1 cellular context compared by ENCODE assay signal in the genomic region with DNA sequence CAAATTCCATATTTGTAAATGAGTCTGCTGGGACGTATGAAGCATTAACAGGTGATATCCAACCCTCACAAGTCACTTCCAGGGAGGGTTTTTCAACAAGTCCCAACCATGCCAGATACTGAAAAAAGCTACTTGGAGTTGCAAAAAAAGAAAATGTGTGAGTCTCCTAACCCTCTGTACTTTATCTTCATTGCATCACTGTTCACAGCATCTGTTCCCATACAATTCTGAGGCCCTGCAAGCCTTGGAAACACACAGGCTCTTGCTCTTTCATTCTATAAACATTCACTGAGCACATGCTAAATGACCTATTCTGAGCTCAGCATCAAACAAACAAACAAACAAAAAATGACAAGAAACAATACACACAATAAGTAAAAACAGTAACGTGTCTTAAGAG.
TF ChIP-seq lines count a peak whose summit lies in the region.

No MANE protein-coding gene starts in this region.

TF ChIP-seq in HEK293T, 16 proteins besides CTCF, POLR2A, EP300 and RAD21 (continued from another document):
- TF ChIP-seq HDGF (IDR thresholded peaks at IDR 0.05; ENCODE audit: borderline replicate concordance) = no peak
- TF ChIP-seq TARDBP (IDR thresholded peaks at IDR 0.05) = no peak
